Comparison of ENCODE assay signal across 19 cellular contexts in the genomic region with DNA sequence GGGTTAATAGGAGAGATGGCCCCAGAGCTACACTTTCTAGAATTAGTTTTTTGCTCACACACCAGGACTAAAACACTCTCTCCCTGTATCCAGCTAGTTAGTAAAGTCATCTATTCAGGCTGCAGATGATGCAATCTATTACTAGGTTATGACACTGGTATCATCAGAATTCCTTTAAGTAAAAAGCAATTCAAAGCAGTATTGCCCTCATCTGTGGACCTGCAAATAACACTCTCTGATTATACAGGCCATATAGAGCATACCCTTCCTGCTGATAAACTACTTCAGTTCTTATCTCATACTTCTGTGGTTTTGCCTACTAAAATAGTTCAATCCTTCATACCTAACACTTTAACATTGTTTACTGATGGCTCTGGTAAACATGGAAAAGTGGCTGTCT. TPM values are rescaled to one million over a fixed set of nuclear protein-coding genes. Genes with fewer than 3 reads are reported as not detected.
DNase-seq lines count a peak whose midpoint lies in the region; ATAC-seq and TF ChIP-seq lines count a peak whose summit lies in the region.
"Had no signal": no experiment of that assay in that cellular context is flagged by ENCODE, and none has a peak within 500 bp of the region (broad histone marks: within the 10 kb centered on the region; RNA-seq: fewer than 3 reads in every experiment).

No MANE protein-coding gene starts in this region.

- no peak overlapping the region for H3K9ac ChIP-seq in adipocyte (ENCODE audit: low read length)

- H3K9me3 ChIP-seq in adipocyte (ENCODE audit: control insufficient read depth, low read length) = no peaks in the 10 kb centered on the region
- peaks cover 0 to 12% (median 0%) of the 10 kb centered on the region in 11 donors for H3K9me3 ChIP-seq in heart right ventricle
- H3K9me3 ChIP-seq: Peyer's patch, SJCRH30 had no signal

- ATAC-seq in sciatic nerve (no peak), heart right ventricle (no peak)
- ATAC-seq: GM12878 had no signal

- H3K4me3 ChIP-seq in adipocyte (ENCODE audit: low read length) (no peak overlapping the region), fibroblast of villous mesenchyme (ENCODE audit: low read depth, low read length) (no peak overlapping the region), heart right ventricle (no peak overlapping the region)
- H3K4me3 ChIP-seq: GM12878, Peyer's patch, SJCRH30 had no signal

- intact Hi-C loops in sciatic nerve (cut with DNase I) (no loop called here), heart right ventricle (cut with DNase I) (no loop called here)

- H3K36me3 ChIP-seq in adipocyte (ENCODE audit: control insufficient read depth, insufficient read depth, low read length, severe bottlenecking) (no peaks in the 10 kb centered on the region), heart right ventricle (no peaks in the 10 kb centered on the region)
- H3K36me3 ChIP-seq: Peyer's patch, SJCRH30 had no signal

- H3K27ac ChIP-seq in heart right ventricle = no peak overlapping the region
- H3K27ac ChIP-seq: Peyer's patch, SJCRH30 had no signal

- no peak for TF ChIP-seq CTCF in fibroblast of villous mesenchyme (IDR thresholded peaks at IDR 0.05; ENCODE audit: insufficient read depth, low read depth, low read length)
- TF ChIP-seq CTCF in heart right ventricle (IDR thresholded peaks at IDR 0.05) = no peak

- H3K4me1 ChIP-seq in adipocyte (ENCODE audit: control insufficient read depth, insufficient read depth, low read length) (no peaks in the 10 kb centered on the region), heart right ventricle (no peaks in the 10 kb centered on the region)
- H3K4me1 ChIP-seq: Peyer's patch, SJCRH30 had no signal

- DNase-seq in EH (ENCODE audit: low read depth) (peak; percentile 22), LoVo (ENCODE audit: low spot score) (peak; percentile 5), adipocyte (ENCODE audit: low read depth) (peak; percentile 17), fibroblast of villous mesenchyme (ENCODE audit: low read depth) (peak; percentile 46), sciatic nerve (ENCODE audit: low spot score) (no peak), NCI-H345 (lab: John Stamatoyannopoulos, UW) (no peak), DMS53 treated with DMSO at 0.1 percent for 48 hours (lab: John Stamatoyannopoulos, UW; ENCODE audit: unreplicated experiment) (no peak), heart right ventricle (no peak)
- DNase-seq: DMS79, KBM-7, NCI-H1092 treated with DMSO at 0.1 percent for 48 hours, NCI-H146, NCI-H2029, NCI-H226, NCI-H524, NCI-H82, Peyer's patch, SJCRH30 had no signal

- H3K27me3 ChIP-seq in adipocyte (replicated peaks; ENCODE audit: control insufficient read depth, insufficient read depth, low read length) = no peaks in the 10 kb centered on the region
- H3K27me3 ChIP-seq in heart right ventricle = no peaks in the 10 kb centered on the region
- H3K27me3 ChIP-seq: Peyer's patch, SJCRH30 had no signal

RNA-seq across cellular contexts. Expression of a gene that starts 13.5 kb away (rescaled TPM):
- 49.3 and 53.5 TPM in 2 replicates for total RNA-seq in fibroblast of villous mesenchyme
- total RNA-seq in sciatic nerve = 31.5 TPM
- 10 to 100 TPM; 16.3 to 23.1 (median 20.3) TPM for total RNA-seq in heart right ventricle
- polyA plus RNA-seq in heart right ventricle = 10 to 100 TPM in 1 of 2 donors, 1 to 10 TPM in 1; 7.8 to 10.2 TPM

Comparison
In these comparisons a context has a peak if more than half of its experiments do, and no peak if none do; other contexts are left out.
1. DNase-seq: peak in EH (single experiment), LoVo (single experiment), adipocyte (single experiment) and fibroblast of villous mesenchyme (single experiment); none in sciatic nerve (single experiment), NCI-H345 (single experiment), DMS53 treated with DMSO at 0.1 percent for 48 hours (single experiment) and heart right ventricle (0 of 2).